ENCODE assay signal across 8 cellular contexts in genomic region chr1:156445789-156446263, GRCh38. TPM values are rescaled to one million over a fixed set of nuclear protein-coding genes. Genes with fewer than 3 reads are reported as not detected.
DNase-seq lines count a peak whose midpoint lies in the region; ATAC-seq and TF ChIP-seq lines count a peak whose summit lies in the region.

No MANE protein-coding gene starts in this region.

- H3K4me1 Mint-ChIP-seq in T-cell, result peaks cover 4 to 9% (median 8%) of the 10 kb centered on the region in 3 donors

- DNase-seq in NCI-H146 treated with DMSO at 0.1 percent for 48 hours (lab: John Stamatoyannopoulos, UW; ENCODE audit: unreplicated experiment) (peak; percentile 82), T-cell (peak; percentile 37 to 80 (median 66)), heart right ventricle (peak; percentile 81 to 82), renal cortical epithelial cell (ENCODE audit: low read depth) (peak; percentile 58)
- peak; percentile 59 for DNase-seq in activated naive CD8-positive, alpha-beta T cell treated with anti-CD3 and anti-CD28 coated beads, Interleukin-2, amount 50 U/mL, for 16 hours (ENCODE audit: low read depth, low spot score)

- H3K9me3 ChIP-seq in heart right ventricle, result no peaks in the 10 kb centered on the region

- intact Hi-C loops in heart right ventricle (cut with DNase I), result loop anchor here (1.0 to 2.0 kb wide), 3 partner anchors 59 to 61 kb away; no protein-coding TSS in a partner anchor

- 1 to 3% methylated on average over 11 of the region's 11 CpGs for whole genome bisulfite sequencing in heart right ventricle, 2 donors

- H3K36me3 ChIP-seq in heart right ventricle, result no peaks in the 10 kb centered on the region

- no peak overlapping the region for H3K4me3 ChIP-seq in heart right ventricle

- TF ChIP-seq CTCF in GM12873 (IDR thresholded peaks at IDR 0.05; ENCODE audit: insufficient read depth, low read depth, low read length, missing control alignments) (peak; percentile 98), heart right ventricle (IDR thresholded peaks at IDR 0.05) (peak; percentile 88 to 97 (median 96))

- POLR2A ChIA-PET in T-cell (lab: Charles Lee), result interaction anchor here (0.6 to 1.7 kb wide), 2 partner anchors 60 kb away, joined by 7 to 11 read pairs; no protein-coding TSS in a partner anchor

- H3K27ac ChIP-seq in heart right ventricle, result no peak overlapping the region

- peaks cover 15 to 58% (median 46%) of the 10 kb centered on the region in 7 donors for H3K27me3 ChIP-seq in heart right ventricle

- peaks cover 32 to 60% of the 10 kb centered on the region in 2 donors for H3K27me3 Mint-ChIP-seq in T-cell

- H3K27ac Mint-ChIP-seq in T-cell, result no peak overlapping the region

- CTCF ChIA-PET in T-cell (lab: Charles Lee), result interaction anchor here (0.7 to 2.7 kb wide), 20 partner anchors 9 to 163 kb away, joined by 3 to 143 read pairs (median 4); partner anchors contain the start of gene TMEM79 (in 1 of the 2)

- no peaks in the 10 kb centered on the region for H3K36me3 Mint-ChIP-seq in T-cell

- H3K4me3 Mint-ChIP-seq in T-cell, result peak overlapping the region in 1 of 3 donors; percentile 4

- H3K9me3 Mint-ChIP-seq in T-cell, result no peaks in the 10 kb centered on the region

- ATAC-seq in T-cell (replicated peaks in 1 of 4) (peak; percentile 80 to 86 (median 84)), heart right ventricle (peak; percentile 86 to 94 (median 90)), HG02840 (IDR thresholded peaks at IDR 0.05; ENCODE audit: low FRiP score, unreplicated experiment) (no peak), GM18498 (IDR thresholded peaks at IDR 0.05; ENCODE audit: unreplicated experiment) (no peak)

- peaks cover 0 to 8% (median 0%) of the 10 kb centered on the region in 9 donors for H3K4me1 ChIP-seq in heart right ventricle

RNA-seq across cellular contexts. Expression of gene MEF2D, which starts 54.7 kb away (rescaled TPM):
- 100 to 1,000 TPM in 2 of 5 donors, 10 to 100 TPM in 3; 60.7 to 133 (median 79.3) TPM for total RNA-seq in T-cell
- 100 to 1,000 TPM in 4 of 10 donors, 10 to 100 TPM in 6; 81.1 to 127 (median 96.5) TPM for total RNA-seq in heart right ventricle
- 10 to 100 TPM; 31.6 to 37.7 TPM for polyA plus RNA-seq in heart right ventricle
- total RNA-seq in renal cortical epithelial cell, result 3.8 and 10.0 TPM in 2 replicates

Comparison
In these comparisons a context has a peak if more than half of its experiments do, and no peak if none do; other contexts are left out.
1. ATAC-seq: peak in T-cell (4 of 4) and heart right ventricle (8 of 8); none in HG02840 (single experiment) and GM18498 (single experiment).
2. Peak in every context shown above with its lines, with median percentiles within 50 percentile points of each other: DNase-seq.